9 cellular contexts compared by ENCODE assay signal in the genomic region with DNA sequence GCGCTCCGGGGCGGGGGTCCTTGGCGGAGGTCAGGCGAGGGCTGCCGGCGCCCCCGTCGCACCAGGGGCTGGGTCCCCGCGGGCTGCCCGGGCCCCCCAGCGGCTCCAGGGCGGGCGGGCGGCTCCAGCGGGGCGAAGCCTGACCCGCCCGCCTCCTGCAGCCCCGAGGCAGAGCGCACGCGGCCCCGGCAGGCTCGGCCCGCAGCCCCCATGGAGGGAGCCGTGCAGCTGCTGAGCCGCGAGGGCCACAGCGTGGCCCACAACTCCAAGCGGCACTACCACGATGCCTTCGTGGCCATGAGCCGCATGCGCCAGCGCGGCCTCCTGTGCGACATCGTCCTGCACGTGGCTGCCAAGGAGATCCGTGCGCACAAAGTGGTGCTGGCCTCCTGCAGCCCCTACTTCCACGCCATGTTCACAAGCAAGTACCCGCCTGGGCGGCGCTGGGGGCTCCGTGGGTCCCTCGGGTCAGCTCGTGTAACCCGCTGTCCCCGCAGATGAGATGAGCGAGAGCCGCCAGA. TPM values are rescaled to one million over a fixed set of nuclear protein-coding genes. Genes with fewer than 3 reads are reported as not detected.
DNase-seq lines count a peak whose midpoint lies in the region; ATAC-seq, FAIRE-seq and TF ChIP-seq lines count a peak whose summit lies in the region.
"Had no signal": no experiment of that assay in that cellular context is flagged by ENCODE, and none has a peak within 500 bp of the region (broad histone marks: within the 10 kb centered on the region; RNA-seq: fewer than 3 reads in every experiment).

No MANE protein-coding gene starts in this region.

- TF ChIP-seq CTCF in right lobe of liver (IDR thresholded peaks at IDR 0.05) (no peak), transverse colon (IDR thresholded peaks at IDR 0.05) (no peak)

- DNase-seq in activated naive CD4-positive, alpha-beta T cell treated with anti-CD3 and anti-CD28 coated beads, Interleukin-2, amount 50 U/mL, for 72 hours (ENCODE audit: low spot score in 2 of 2), result no peak
- DNase-seq in right lobe of liver (no peak), transverse colon (no peak), H54 (ENCODE audit: insufficient read length, low spot score) (no peak)
- no peak for DNase-seq in stimulated activated CD4-positive, alpha-beta T cell treated with anti-CD3 and anti-CD28 coated beads, Interleukin-4, amount 100 ng/mL, for 24 hours
- DNase-seq in stimulated activated CD4-positive, alpha-beta T cell treated with anti-CD3 and anti-CD28 coated beads, Interleukin-1b, Interleukin-23, amount 100 ng/mL, for 48 hours, result no peak

- peaks cover 0 to 17% (median 0%) of the 10 kb centered on the region in 4 donors for H3K4me1 ChIP-seq in right lobe of liver
- peaks cover 17 to 39% (median 31%) of the 10 kb centered on the region in 4 donors for H3K4me1 ChIP-seq in transverse colon

- ATAC-seq in activated naive CD4-positive, alpha-beta T cell treated with anti-CD3 and anti-CD28 coated beads, Interleukin-2, amount 50 U/mL, for 72 hours, result no peak
- ATAC-seq in right lobe of liver, result no peak

- H3K27me3 ChIP-seq in right lobe of liver (no peaks in the 10 kb centered on the region), transverse colon (no peaks in the 10 kb centered on the region)

- in situ Hi-C loops in transverse colon (cut with MboI; ENCODE audit: low pct_ligation_motif_present in 1 of 4, low pct_unique_long_range_greater_than_20kb in 1 of 4, low sequenced_read_pairs in 3 of 4), result no loop called here

- no peak overlapping the region for H3K27ac Mint-ChIP-seq in activated naive CD4-positive, alpha-beta T cell treated with anti-CD3 and anti-CD28 coated beads, Interleukin-2, amount 50 U/mL, for 24 hours
- no peak overlapping the region for H3K27ac Mint-ChIP-seq in activated naive CD4-positive, alpha-beta T cell treated with anti-CD3 and anti-CD28 coated beads, Interleukin-2, amount 50 U/mL, for 72 hours
- no peak overlapping the region for H3K27ac Mint-ChIP-seq in activated naive CD8-positive, alpha-beta T cell

- no peaks in the 10 kb centered on the region for H3K27me3 Mint-ChIP-seq in activated naive CD4-positive, alpha-beta T cell treated with anti-CD3 and anti-CD28 coated beads, Interleukin-2, amount 50 U/mL, for 24 hours
- no peaks in the 10 kb centered on the region for H3K27me3 Mint-ChIP-seq in activated naive CD8-positive, alpha-beta T cell

- H3K36me3 Mint-ChIP-seq in activated naive CD4-positive, alpha-beta T cell treated with anti-CD3 and anti-CD28 coated beads, Interleukin-2, amount 50 U/mL, for 24 hours, result peaks cover 10% of the 10 kb centered on the region
- peaks cover 6 to 22% of the 10 kb centered on the region in 2 donors for H3K36me3 Mint-ChIP-seq in activated naive CD4-positive, alpha-beta T cell treated with anti-CD3 and anti-CD28 coated beads, Interleukin-2, amount 50 U/mL, for 72 hours
- H3K36me3 Mint-ChIP-seq in activated naive CD8-positive, alpha-beta T cell, result peaks cover 2% of the 10 kb centered on the region

- 100% methylated on average over 1 of the region's 54 CpGs for WGBS in right lobe of liver (ENCODE audit: insufficient coverage, low coverage, low lambda C conversion rate, missing lambda C conversion rate)
- 55% methylated on average over 34 of the region's 54 CpGs; no CpG with 5 or more reads in 1 of the 2 donors for WGBS in transverse colon (ENCODE audit: low coverage in 1 of 2), 2 donors

- H3K4me1 Mint-ChIP-seq in activated naive CD4-positive, alpha-beta T cell treated with anti-CD3 and anti-CD28 coated beads, Interleukin-2, amount 50 U/mL, for 24 hours, result peaks cover 13% of the 10 kb centered on the region
- H3K4me1 Mint-ChIP-seq in activated naive CD8-positive, alpha-beta T cell (ENCODE audit: low read depth), result peaks cover 16% of the 10 kb centered on the region

- no peak for FAIRE-seq in H54 (lab: Jason Lieb, UNC)
- FAIRE-seq: islet of Langerhans had no signal

- peak overlapping the region; percentile 53 to 72 (median 53) for H3K4me3 ChIP-seq in right lobe of liver
- H3K4me3 ChIP-seq in transverse colon, result peak overlapping the region; percentile 70 to 96 (median 86)

- H3K9me3 Mint-ChIP-seq in activated naive CD4-positive, alpha-beta T cell treated with anti-CD3 and anti-CD28 coated beads, Interleukin-2, amount 50 U/mL, for 24 hours, result no peaks in the 10 kb centered on the region
- no peaks in the 10 kb centered on the region for H3K9me3 Mint-ChIP-seq in activated naive CD4-positive, alpha-beta T cell treated with anti-CD3 and anti-CD28 coated beads, Interleukin-2, amount 50 U/mL, for 72 hours
- H3K9me3 Mint-ChIP-seq in activated naive CD8-positive, alpha-beta T cell (ENCODE audit: low read depth), result no peaks in the 10 kb centered on the region

- TF ChIP-seq EP300 in transverse colon (IDR thresholded peaks at IDR 0.05; ENCODE audit: low read depth), result no peak

- no peaks in the 10 kb centered on the region for H3K9me3 ChIP-seq in right lobe of liver
- H3K9me3 ChIP-seq in transverse colon, result no peaks in the 10 kb centered on the region

- H3K4me3 Mint-ChIP-seq in activated naive CD4-positive, alpha-beta T cell treated with anti-CD3 and anti-CD28 coated beads, Interleukin-2, amount 50 U/mL, for 24 hours, result peak overlapping the region; percentile 69
- peak overlapping the region; percentile 59 for H3K4me3 Mint-ChIP-seq in activated naive CD8-positive, alpha-beta T cell

- intact Hi-C loops in right lobe of liver (cut with DNase I) (no loop called here), transverse colon (cut with DNase I; ENCODE audit: low total_unique reads) (no loop called here)

- no peak for TF ChIP-seq POLR2A in right lobe of liver (IDR thresholded peaks at IDR 0.05)
- TF ChIP-seq POLR2A in transverse colon (IDR thresholded peaks at IDR 0.05), result no peak
- no peak for TF ChIP-seq POLR2A in H54 (IDR thresholded peaks at IDR 0.05; ENCODE audit: low read depth, low read length)

- H3K27ac ChIP-seq in right lobe of liver, result no peak overlapping the region
- H3K27ac ChIP-seq in transverse colon, result peak overlapping the region; percentile 6 to 65 (median 41)

- H3K36me3 ChIP-seq in right lobe of liver (peaks cover 0 to 8% (median 3%) of the 10 kb centered on the region in 4 donors), transverse colon (peaks cover 0 to 2% (median 0%) of the 10 kb centered on the region in 4 donors)

RNA-seq across cellular contexts. Expression of a gene that starts 0.8 kb away (rescaled TPM):
- 10 to 100 TPM; 19.9 to 26.1 TPM for total RNA-seq in activated naive CD4-positive, alpha-beta T cell treated with anti-CD3 and anti-CD28 coated beads, Interleukin-2, amount 50 U/mL, for 72 hours
- 1 to 10 TPM; 1.9 to 6.7 (median 4.3) TPM for total RNA-seq in right lobe of liver
- 10 to 100 TPM; 10.8 to 26.1 (median 11.4) TPM for total RNA-seq in transverse colon

RNA-seq across cellular contexts. Expression of a gene that starts 2.1 kb away (rescaled TPM):
- total RNA-seq in activated naive CD4-positive, alpha-beta T cell treated with anti-CD3 and anti-CD28 coated beads, Interleukin-2, amount 50 U/mL, for 72 hours, result 100 to 1,000 TPM in 1 of 2 donors, 10 to 100 TPM in 1; 66.3 to 112 TPM
- total RNA-seq in right lobe of liver (10 to 100 TPM; 28.9 to 36.8 (median 30.2) TPM), transverse colon (10 to 100 TPM; 17.6 to 50.4 (median 31.6) TPM)

RNA-seq across cellular contexts. Expression of a gene that starts 5.1 kb away (rescaled TPM):
- 1 to 10 TPM; 1.9 to 5.0 TPM for total RNA-seq in activated naive CD4-positive, alpha-beta T cell treated with anti-CD3 and anti-CD28 coated beads, Interleukin-2, amount 50 U/mL, for 72 hours
- 1 to 10 TPM in 1 of 6 experiments, under 1 TPM in 4, not detected in 1; 0.11 to 2.4 (median 0.26) TPM for total RNA-seq in right lobe of liver
- total RNA-seq in transverse colon, result 1 to 10 TPM in 1 of 4 donors, under 1 TPM in 1, not detected in 2; 0.14 to 1.4 TPM

RNA-seq across cellular contexts. Expression of a gene that starts 20.7 kb away (rescaled TPM):
- total RNA-seq in activated naive CD4-positive, alpha-beta T cell treated with anti-CD3 and anti-CD28 coated beads, Interleukin-2, amount 50 U/mL, for 72 hours, result not detected
- total RNA-seq in right lobe of liver (under 1 TPM in 4 of 6 experiments, not detected in 2; 0.18 to 0.46 (median 0.28) TPM), transverse colon (under 1 TPM in 1 of 4 donors, not detected in 3; 0.14 TPM)

RNA-seq across cellular contexts. Expression of a gene that starts 37.5 kb away (rescaled TPM):
- total RNA-seq in activated naive CD4-positive, alpha-beta T cell treated with anti-CD3 and anti-CD28 coated beads, Interleukin-2, amount 50 U/mL, for 72 hours, result not detected
- total RNA-seq in right lobe of liver, result 1 to 10 TPM; 2.1 to 4.3 (median 3.7) TPM
- 10 to 100 TPM in 1 of 4 donors, 1 to 10 TPM in 2, not detected in 1; 2.2 to 26.9 (median 3.0) TPM for total RNA-seq in transverse colon

Comparison
In these comparisons a context has a peak if more than half of its experiments do, and no peak if none do; other contexts are left out.
1. H3K27ac ChIP-seq: peak in transverse colon (4 of 4); none in right lobe of liver (0 of 3).